ENCODE assay signal across 9 cellular contexts in genomic region chr2:62344472-62344871, GRCh38.
DNase-seq lines count a peak whose midpoint lies in the region; ATAC-seq lines count a peak whose summit lies in the region.
"Had no signal": no experiment of that assay in that cellular context is flagged by ENCODE, and none has a peak within 500 bp of the region (broad histone marks: within the 10 kb centered on the region; RNA-seq: fewer than 3 reads in every experiment).

No MANE protein-coding gene starts in this region.

- ATAC-seq in GM18502 (IDR thresholded peaks at IDR 0.05; ENCODE audit: poor library complexity, unreplicated experiment): peak; percentile 74
- ATAC-seq in GM21367 (IDR thresholded peaks at IDR 0.05; ENCODE audit: unreplicated experiment): peak; percentile 65
- ATAC-seq in HG03432 (IDR thresholded peaks at IDR 0.05; ENCODE audit: unreplicated experiment): peak; percentile 67
- peak; percentile 99 for ATAC-seq in esophagus mucosa

- DNase-seq in COR-L47 (lab: John Stamatoyannopoulos, UW) (no peak), islet precursor cell (no peak), medulla oblongata (ENCODE audit: extremely low spot score) (no peak), Ammon's horn (ENCODE audit: low spot score) (no peak)
- DNase-seq: KBM-7 had no signal
